Comparison of ENCODE assay signal across 20 cellular contexts in the genomic region with DNA sequence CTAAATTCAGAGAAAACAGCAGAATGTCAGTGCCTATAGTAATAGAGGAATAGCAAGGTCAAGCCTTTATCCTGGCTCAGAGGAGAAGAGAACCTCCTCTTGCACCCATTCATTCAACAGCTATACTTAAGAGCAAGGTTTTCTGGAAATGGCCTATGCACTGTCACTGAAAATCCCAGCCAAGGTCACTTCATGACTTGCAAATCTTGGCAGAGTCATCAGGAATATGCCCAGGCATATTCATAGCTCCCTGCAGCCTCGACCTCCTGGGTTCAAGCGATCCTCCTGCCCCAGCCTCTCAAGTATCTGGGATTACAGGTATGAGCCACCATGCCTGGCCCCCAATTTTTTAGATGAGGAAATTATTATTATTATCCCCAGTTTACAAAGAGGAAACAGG.
"Had no signal": no experiment of that assay in that cellular context is flagged by ENCODE, and none has a peak within 500 bp of the region (broad histone marks: within the 10 kb centered on the region; RNA-seq: fewer than 3 reads in every experiment).

No MANE protein-coding gene starts in this region.

- H3K27me3 ChIP-seq: esophagus muscularis mucosa, sigmoid colon, stomach, thyroid gland had no signal

- FAIRE-seq: endothelial cell of umbilical vein, frontal cortex, keratinocyte had no signal

- H3K4me3 ChIP-seq: coronary artery, esophagus muscularis mucosa, lower lobe of right lung, mucosa of descending colon, sigmoid colon, stomach, thyroid gland had no signal

- ATAC-seq: left ventricle myocardium superior; lower lobe of right lung; mucosa of descending colon; natural killer cell treated with Interleukin-12 subunit alpha and Interleukin-12 subunit beta and Interleukin-15 and Interleukin-18, amount 100 ng/mL, for 72 hours; stimulated activated effector memory CD8-positive, alpha-beta T cell treated with anti-CD3 and anti-CD28 coated beads, Interleukin-12 subunit alpha, Interleukin-12 subunit beta, amount 100 ng/mL, for 72 hours had no signal

- H3K36me3 ChIP-seq: esophagus muscularis mucosa, lower lobe of right lung, sigmoid colon, stomach, thyroid gland had no signal

- H3K4me1 ChIP-seq: parathyroid adenoma, sigmoid colon had no signal

- H3K79me2 ChIP-seq: parathyroid adenoma had no signal

- H2AFZ ChIP-seq: parathyroid adenoma had no signal

- H3K9me3 ChIP-seq: esophagus muscularis mucosa, lower lobe of right lung, mucosa of descending colon, sigmoid colon, stomach, thyroid gland had no signal

- H3K27ac ChIP-seq: coronary artery, esophagus muscularis mucosa, lower lobe of right lung, parathyroid adenoma, sigmoid colon, stomach, thyroid gland had no signal

- DNase-seq: dermis blood vessel endothelial cell; effector memory CD4-positive, alpha-beta T cell; left ventricle myocardium superior; lower lobe of right lung; mucosa of descending colon; naive B cell; sigmoid colon; stimulated activated CD4-positive, alpha-beta T cell treated with anti-CD3 and anti-CD28 coated beads, Interleukin-2, amount 100 ng/mL, for 24 hours; stimulated activated CD4-positive, alpha-beta T cell treated with anti-CD3 and anti-CD28 coated beads, Interleukin-4, amount 100 ng/mL, for 24 hours; stimulated activated naive CD4-positive, alpha-beta T cell treated with Interleukin-2 at 50 U/mL for 16 hours; stomach; thyroid gland had no signal

- H3K9ac ChIP-seq: parathyroid adenoma had no signal
